ENCODE assay signal across 9 cellular contexts in genomic region chr6:127190552-127190951, GRCh38.
DNase-seq lines count a peak whose midpoint lies in the region; FAIRE-seq lines count a peak whose summit lies in the region.
"Had no signal": no experiment of that assay in that cellular context is flagged by ENCODE, and none has a peak within 500 bp of the region (broad histone marks: within the 10 kb centered on the region; RNA-seq: fewer than 3 reads in every experiment).

No MANE protein-coding gene starts in this region.

- POLR2A ChIA-PET in activated CD4-positive, alpha-beta memory T cell treated with anti-CD3 and anti-CD28 coated beads, Interleukin-2, amount 10 ng/mL, durations not matched to agents 7 days and 5 days (lab: Charles Lee): no interaction called here

- H3K27me3 Mint-ChIP-seq in activated CD4-positive, alpha-beta memory T cell treated with anti-CD3 and anti-CD28 coated beads, Interleukin-2, amount 10 ng/mL, durations not matched to agents 7 days and 5 days: no peaks in the 10 kb centered on the region
- H3K27me3 Mint-ChIP-seq in activated naive CD4-positive, alpha-beta T cell treated with anti-CD3 and anti-CD28 coated beads, Interleukin-2, amount 10 ng/mL, durations not matched to agents 7 days and 5 days: peaks cover 4% of the 10 kb centered on the region
- H3K27me3 Mint-ChIP-seq: central memory CD8-positive, alpha-beta T cell had no signal

- peak; percentile 32 for DNase-seq in D341Med (ENCODE audit: low spot score)
- peak; percentile 26 for DNase-seq in HT-29 (ENCODE audit: low spot score)
- DNase-seq in left kidney (ENCODE audit: low read depth, low spot score): peak; percentile 23
- DNase-seq in activated CD4-positive, alpha-beta memory T cell treated with anti-CD3 and anti-CD28 coated beads, Interleukin-2, amount 10 ng/mL, durations not matched to agents 7 days and 5 days: no peak
- no peak for DNase-seq in activated T-cell treated with anti-CD3 and anti-CD28 coated beads for 4 hours
- DNase-seq in activated naive CD4-positive, alpha-beta T cell treated with anti-CD3 and anti-CD28 coated beads, Interleukin-2, amount 10 ng/mL, durations not matched to agents 7 days and 5 days: no peak
- DNase-seq in NCI-H510A (lab: John Stamatoyannopoulos, UW): no peak

- FAIRE-seq in TTC549 (lab: Jason Lieb, UNC): peak; percentile 58

- CTCF ChIA-PET in activated CD4-positive, alpha-beta memory T cell treated with anti-CD3 and anti-CD28 coated beads, Interleukin-2, amount 10 ng/mL, durations not matched to agents 7 days and 5 days (lab: Charles Lee): interaction anchor here (1.2 to 3.0 kb wide), 2 partner anchors 70 to 75 kb away, joined by 3 to 13 read pairs; partner anchors contain the start of gene RNF146
- CTCF ChIA-PET in activated naive CD4-positive, alpha-beta T cell treated with anti-CD3 and anti-CD28 coated beads, Interleukin-2, amount 10 ng/mL, durations not matched to agents 7 days and 5 days (lab: Charles Lee): interaction anchor here (0.7 to 1.5 kb wide), 8 partner anchors 8 to 1209 kb away, joined by 3 to 4 read pairs (median 3); no protein-coding TSS in a partner anchor

- no peaks in the 10 kb centered on the region for H3K4me1 Mint-ChIP-seq in activated CD4-positive, alpha-beta memory T cell treated with anti-CD3 and anti-CD28 coated beads, Interleukin-2, amount 10 ng/mL, durations not matched to agents 7 days and 5 days
- no peaks in the 10 kb centered on the region for H3K4me1 Mint-ChIP-seq in activated naive CD4-positive, alpha-beta T cell treated with anti-CD3 and anti-CD28 coated beads, Interleukin-2, amount 10 ng/mL, durations not matched to agents 7 days and 5 days
- H3K4me1 Mint-ChIP-seq: central memory CD8-positive, alpha-beta T cell had no signal

- no peak overlapping the region for H3K27ac Mint-ChIP-seq in activated CD4-positive, alpha-beta memory T cell treated with anti-CD3 and anti-CD28 coated beads, Interleukin-2, amount 10 ng/mL, durations not matched to agents 7 days and 5 days
- no peak overlapping the region for H3K27ac Mint-ChIP-seq in activated naive CD4-positive, alpha-beta T cell treated with anti-CD3 and anti-CD28 coated beads, Interleukin-2, amount 10 ng/mL, durations not matched to agents 7 days and 5 days

- no peak overlapping the region for H3K4me3 Mint-ChIP-seq in activated CD4-positive, alpha-beta memory T cell treated with anti-CD3 and anti-CD28 coated beads, Interleukin-2, amount 10 ng/mL, durations not matched to agents 7 days and 5 days
- H3K4me3 Mint-ChIP-seq in activated naive CD4-positive, alpha-beta T cell treated with anti-CD3 and anti-CD28 coated beads, Interleukin-2, amount 10 ng/mL, durations not matched to agents 7 days and 5 days: no peak overlapping the region
- H3K4me3 Mint-ChIP-seq: central memory CD8-positive, alpha-beta T cell had no signal

- H3K9me3 Mint-ChIP-seq in activated CD4-positive, alpha-beta memory T cell treated with anti-CD3 and anti-CD28 coated beads, Interleukin-2, amount 10 ng/mL, durations not matched to agents 7 days and 5 days: no peaks in the 10 kb centered on the region
- no peaks in the 10 kb centered on the region for H3K9me3 Mint-ChIP-seq in activated naive CD4-positive, alpha-beta T cell treated with anti-CD3 and anti-CD28 coated beads, Interleukin-2, amount 10 ng/mL, durations not matched to agents 7 days and 5 days
- H3K9me3 Mint-ChIP-seq: central memory CD8-positive, alpha-beta T cell had no signal

- no peaks in the 10 kb centered on the region for H3K36me3 Mint-ChIP-seq in activated CD4-positive, alpha-beta memory T cell treated with anti-CD3 and anti-CD28 coated beads, Interleukin-2, amount 10 ng/mL, durations not matched to agents 7 days and 5 days (ENCODE audit: low read depth)
- no peaks in the 10 kb centered on the region for H3K36me3 Mint-ChIP-seq in activated naive CD4-positive, alpha-beta T cell treated with anti-CD3 and anti-CD28 coated beads, Interleukin-2, amount 10 ng/mL, durations not matched to agents 7 days and 5 days

Comparison
In these comparisons a context has a peak if more than half of its experiments do, and no peak if none do; other contexts are left out.
1. DNase-seq: peak in D341Med (single experiment), HT-29 (single experiment) and left kidney (single experiment); none in activated CD4-positive, alpha-beta memory T cell treated with anti-CD3 and anti-CD28 coated beads, Interleukin-2, amount 10 ng/mL, durations not matched to agents 7 days and 5 days (single experiment), activated T-cell treated with anti-CD3 and anti-CD28 coated beads for 4 hours (single experiment), activated naive CD4-positive, alpha-beta T cell treated with anti-CD3 and anti-CD28 coated beads, Interleukin-2, amount 10 ng/mL, durations not matched to agents 7 days and 5 days (single experiment) and NCI-H510A (single experiment).